9 cellular contexts compared by ENCODE assay signal in genomic region chr2:86372641-86373502, GRCh38. TPM values are rescaled to one million over a fixed set of nuclear protein-coding genes. Genes with fewer than 3 reads are reported as not detected.
DNase-seq lines count a peak whose midpoint lies in the region; ATAC-seq and TF ChIP-seq lines count a peak whose summit lies in the region.
"Had no signal": no experiment of that assay in that cellular context is flagged by ENCODE, and none has a peak within 500 bp of the region (broad histone marks: within the 10 kb centered on the region; RNA-seq: fewer than 3 reads in every experiment).

No MANE protein-coding gene starts in this region.

- H4K20me1 ChIP-seq in DND-41 (ENCODE audit: insufficient read depth, low read length) (no peaks in the 10 kb centered on the region), Karpas-422 (ENCODE audit: insufficient read depth, low read depth, low read length) (no peaks in the 10 kb centered on the region)

- ATAC-seq in DND-41 (ENCODE audit: insufficient read depth, low read depth), result no peak; the same call in 2 of the 3 replicates
- ATAC-seq in gastrocnemius medialis, result peak; percentile 81 to 84
- no peak for ATAC-seq in HG02840 (IDR thresholded peaks at IDR 0.05; ENCODE audit: low FRiP score, unreplicated experiment)
- no peak for ATAC-seq in HG02852 (IDR thresholded peaks at IDR 0.05; ENCODE audit: unreplicated experiment)

- H3K27me3 ChIP-seq in DND-41 (ENCODE audit: insufficient read depth, low read length, poor library complexity) (peaks cover 4% of the 10 kb centered on the region), Karpas-422 (ENCODE audit: low read length) (no peaks in the 10 kb centered on the region), gastrocnemius medialis (no peaks in the 10 kb centered on the region)

- TF ChIP-seq CTCF in DND-41 (IDR thresholded peaks at IDR 0.05; ENCODE audit: borderline replicate concordance, extremely low read depth, low read length, poor library complexity, severe bottlenecking), result peak; percentile 59
- TF ChIP-seq CTCF in glutamatergic neuron (IDR thresholded peaks at IDR 0.05; ENCODE audit: partially characterized antibody, unreplicated experiment), result peak; percentile 67
- TF ChIP-seq CTCF in gastrocnemius medialis (IDR thresholded peaks at IDR 0.05 in 4 of 5, conservative IDR thresholded peaks at IDR 0.05 in 1 of 5), result peak; percentile 21 to 59 (median 42)

- H3K4me3 Mint-ChIP-seq in glutamatergic neuron (ENCODE audit: unreplicated experiment), result peak overlapping the region; percentile 23
- H3K4me3 Mint-ChIP-seq: naive B cell had no signal

- H2AFZ ChIP-seq in DND-41 (ENCODE audit: low read depth, low read length) (no peak overlapping the region), Karpas-422 (ENCODE audit: low read length) (no peak overlapping the region)

- no peak overlapping the region for H3K27ac ChIP-seq in DND-41 (ENCODE audit: low read length)
- no peak overlapping the region for H3K27ac ChIP-seq in Karpas-422 (ENCODE audit: low read length)
- no peak overlapping the region for H3K27ac ChIP-seq in gastrocnemius medialis

- H3K4me1 ChIP-seq in DND-41 (ENCODE audit: insufficient read depth, low read length), result 0 out of 2 replicates have a peak, but pooled peaks cover 3% of the 10 kb centered on the region
- no peaks in the 10 kb centered on the region; the same call in 1 of the 2 replicates for H3K4me1 ChIP-seq in Karpas-422 (ENCODE audit: low read length)
- no peaks in the 10 kb centered on the region for H3K4me1 ChIP-seq in gastrocnemius medialis

- H3K9ac ChIP-seq in DND-41 (ENCODE audit: low read depth, low read length), result no peak overlapping the region
- H3K9ac ChIP-seq in Karpas-422 (ENCODE audit: low read length), result no peak overlapping the region

- in situ Hi-C loops in gastrocnemius medialis (cut with MboI; ENCODE audit: low sequenced_read_pairs in 4 of 4), result loop anchor here in 1 of 4 donors (5.0 kb wide), 1 partner anchor 151 kb away; no protein-coding TSS in a partner anchor

- TF ChIP-seq POLR2A in gastrocnemius medialis (IDR thresholded peaks at IDR 0.05), result no peak

- H3K36me3 ChIP-seq in DND-41 (ENCODE audit: insufficient read depth, low read length) (no peaks in the 10 kb centered on the region), Karpas-422 (ENCODE audit: insufficient read depth, low read length) (no peaks in the 10 kb centered on the region), gastrocnemius medialis (no peaks in the 10 kb centered on the region)

- intact Hi-C loops in gastrocnemius medialis (cut with DNase I; ENCODE audit: low total_unique reads), result no loop called here

- H3K27ac Mint-ChIP-seq in glutamatergic neuron (ENCODE audit: unreplicated experiment), result peak overlapping the region; percentile 7

- H3K27me3 Mint-ChIP-seq in glutamatergic neuron (ENCODE audit: unreplicated experiment), result peaks cover 3% of the 10 kb centered on the region

- no peak overlapping the region for H3K4me2 ChIP-seq in DND-41 (ENCODE audit: insufficient read depth, low read length)
- H3K4me2 ChIP-seq in Karpas-422 (ENCODE audit: low read depth, low read length, poor library complexity, severe bottlenecking), result no peak overlapping the region

- peaks cover 8% of the 10 kb centered on the region for H3K36me3 Mint-ChIP-seq in glutamatergic neuron (ENCODE audit: unreplicated experiment)

- no peak overlapping the region for H3K4me3 ChIP-seq in DND-41 (ENCODE audit: low read depth in 1 of 2, low read length in 2 of 2)
- H3K4me3 ChIP-seq in Karpas-422 (ENCODE audit: low read length), result no peak overlapping the region
- H3K4me3 ChIP-seq in gastrocnemius medialis, result no peak overlapping the region

- peak; percentile 17 for DNase-seq in DND-41
- peak; percentile 65 for DNase-seq in Karpas-422
- DNase-seq in SW480 (ENCODE audit: low spot score), result peak; percentile 61
- DNase-seq in glutamatergic neuron, result peak; percentile 51
- DNase-seq in gastrocnemius medialis, result peak in 1 of 2 donors; percentile 33
- DNase-seq in NCI-H187 (lab: John Stamatoyannopoulos, UW), result no peak
- DNase-seq: naive B cell had no signal

- H3K9me3 ChIP-seq in DND-41 (ENCODE audit: insufficient read depth, low read length, severe bottlenecking) (no peaks in the 10 kb centered on the region), Karpas-422 (ENCODE audit: low read length) (no peaks in the 10 kb centered on the region), gastrocnemius medialis (no peaks in the 10 kb centered on the region)

- no peaks in the 10 kb centered on the region for H3K9me2 ChIP-seq in Karpas-422 (replicated peaks; ENCODE audit: insufficient read depth, low read length)

- peaks cover 8% of the 10 kb centered on the region for H3K4me1 Mint-ChIP-seq in glutamatergic neuron (ENCODE audit: low read depth, unreplicated experiment)

- peaks cover 4% of the 10 kb centered on the region for H3K9me3 Mint-ChIP-seq in glutamatergic neuron (ENCODE audit: unreplicated experiment)

- no peaks in the 10 kb centered on the region for H3K79me2 ChIP-seq in DND-41 (ENCODE audit: insufficient read depth, low read length)
- no peaks in the 10 kb centered on the region for H3K79me2 ChIP-seq in Karpas-422 (ENCODE audit: low read length)

RNA-seq across cellular contexts. Expression of gene REEP1, which starts 35.4 kb away (rescaled TPM):
- 0.22 TPM in 1 of 2 replicates, not detected in the other for total RNA-seq in Karpas-422 (2014; rRNA removed; shearing (Covaris generic); ENCODE audit: low replicate concordance)
- total RNA-seq in glutamatergic neuron (ENCODE audit: unreplicated experiment), result 167 TPM
- 10 to 100 TPM in 1 of 4 donors, 1 to 10 TPM in 3; 4.2 to 16.0 (median 6.3) TPM for total RNA-seq in gastrocnemius medialis

Comparison
In these comparisons a context has a peak if more than half of its experiments do, and no peak if none do; other contexts are left out.
1. ATAC-seq: peak in gastrocnemius medialis (2 of 2); none in DND-41 (single experiment), HG02840 (single experiment) and HG02852 (single experiment).
2. DNase-seq: peak in DND-41 (single experiment), Karpas-422 (single experiment), SW480 (single experiment) and glutamatergic neuron (single experiment); none in NCI-H187 (0 of 2).
3. Peak in every context shown above with its lines, with median percentiles within 50 percentile points of each other: CTCF ChIP-seq.